1 cellular context compared by ENCODE assay signal in the genomic region with DNA sequence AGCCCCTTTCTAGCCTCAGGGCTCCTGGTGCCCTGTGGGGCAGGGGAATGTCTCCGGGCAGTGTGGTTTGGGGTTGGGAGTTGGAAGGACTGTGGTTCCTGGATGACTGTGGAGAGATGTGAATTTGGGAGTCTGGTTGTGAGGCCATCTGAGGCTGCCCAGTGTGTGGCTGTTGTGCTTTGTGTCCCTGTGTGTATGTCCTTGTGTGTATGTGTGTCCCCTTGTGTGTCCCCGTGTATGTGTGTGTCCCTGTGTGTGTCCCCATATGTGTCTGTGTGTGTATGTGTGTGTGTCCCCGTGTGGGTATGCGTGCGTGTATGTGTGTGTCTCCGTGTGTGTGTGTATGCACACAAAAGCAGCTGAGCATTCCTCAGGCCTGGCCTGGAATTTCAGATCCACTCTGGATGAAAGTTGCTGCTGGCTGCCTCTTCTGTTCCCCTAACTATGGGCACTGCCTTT.
A peak's percentile ranks its signal among the peaks of the same experiment; 100 is the strongest.
TF ChIP-seq lines count a peak whose summit lies in the region.

No MANE protein-coding gene starts in this region.

TF ChIP-seq in HEK293, 187 proteins besides CTCF, POLR2A, EP300 and RAD21 (continued from another document):
- TF ChIP-seq, protein P1, sequence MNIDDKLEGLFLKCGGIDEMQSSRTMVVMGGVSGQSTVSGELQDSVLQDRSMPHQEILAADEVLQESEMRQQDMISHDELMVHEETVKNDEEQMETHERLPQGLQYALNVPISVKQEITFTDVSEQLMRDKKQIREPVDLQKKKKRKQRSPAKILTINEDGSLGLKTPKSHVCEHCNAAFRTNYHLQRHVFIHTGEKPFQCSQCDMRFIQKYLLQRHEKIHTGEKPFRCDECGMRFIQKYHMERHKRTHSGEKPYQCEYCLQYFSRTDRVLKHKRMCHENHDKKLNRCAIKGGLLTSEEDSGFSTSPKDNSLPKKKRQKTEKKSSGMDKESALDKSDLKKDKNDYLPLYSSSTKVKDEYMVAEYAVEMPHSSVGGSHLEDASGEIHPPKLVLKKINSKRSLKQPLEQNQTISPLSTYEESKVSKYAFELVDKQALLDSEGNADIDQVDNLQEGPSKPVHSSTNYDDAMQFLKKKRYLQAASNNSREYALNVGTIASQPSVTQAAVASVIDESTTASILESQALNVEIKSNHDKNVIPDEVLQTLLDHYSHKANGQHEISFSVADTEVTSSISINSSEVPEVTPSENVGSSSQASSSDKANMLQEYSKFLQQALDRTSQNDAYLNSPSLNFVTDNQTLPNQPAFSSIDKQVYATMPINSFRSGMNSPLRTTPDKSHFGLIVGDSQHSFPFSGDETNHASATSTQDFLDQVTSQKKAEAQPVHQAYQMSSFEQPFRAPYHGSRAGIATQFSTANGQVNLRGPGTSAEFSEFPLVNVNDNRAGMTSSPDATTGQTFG (tag by site-specific recombination; IDR thresholded peaks at IDR 0.05; ENCODE audit: borderline replicate concordance): no peak
- TF ChIP-seq, protein P2, sequence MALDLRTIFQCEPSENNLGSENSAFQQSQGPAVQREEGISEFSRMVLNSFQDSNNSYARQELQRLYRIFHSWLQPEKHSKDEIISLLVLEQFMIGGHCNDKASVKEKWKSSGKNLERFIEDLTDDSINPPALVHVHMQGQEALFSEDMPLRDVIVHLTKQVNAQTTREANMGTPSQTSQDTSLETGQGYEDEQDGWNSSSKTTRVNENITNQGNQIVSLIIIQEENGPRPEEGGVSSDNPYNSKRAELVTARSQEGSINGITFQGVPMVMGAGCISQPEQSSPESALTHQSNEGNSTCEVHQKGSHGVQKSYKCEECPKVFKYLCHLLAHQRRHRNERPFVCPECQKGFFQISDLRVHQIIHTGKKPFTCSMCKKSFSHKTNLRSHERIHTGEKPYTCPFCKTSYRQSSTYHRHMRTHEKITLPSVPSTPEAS (tag by site-specific recombination; IDR thresholded peaks at IDR 0.05): peak; percentile 89
- TF ChIP-seq ZNF391 (tag by site-specific recombination; IDR thresholded peaks at IDR 0.05; ENCODE audit: borderline replicate concordance, low read depth) (0 out of 2 replicates have a peak, but pooled peaks have one; percentile 68), BCL11B (tag by site-specific recombination; IDR thresholded peaks at IDR 0.05; ENCODE audit: low read depth) (no peak), ZNF600 (tag by site-specific recombination; IDR thresholded peaks at IDR 0.05) (0 out of 2 replicates have a peak, but pooled peaks have one; percentile 34), MYNN (tag by site-specific recombination; IDR thresholded peaks at IDR 0.05; ENCODE audit: borderline replicate concordance) (no peak), ZNF514 (tag by site-specific recombination; IDR thresholded peaks at IDR 0.05) (no peak), RBAK (tag by site-specific recombination; IDR thresholded peaks at IDR 0.05) (no peak), ZNF792 (tag by site-specific recombination; IDR thresholded peaks at IDR 0.05) (no peak), ZNF664 (tag by site-specific recombination; IDR thresholded peaks at IDR 0.05) (no peak), BCL11A (tag by site-specific recombination; IDR thresholded peaks at IDR 0.05; ENCODE audit: low read depth) (no peak), OVOL3 (tag by site-specific recombination; IDR thresholded peaks at IDR 0.05) (no peak), ZNF184 (tag by site-specific recombination; IDR thresholded peaks at IDR 0.05) (no peak)
